8 cellular contexts compared by ENCODE assay signal in the genomic region with DNA sequence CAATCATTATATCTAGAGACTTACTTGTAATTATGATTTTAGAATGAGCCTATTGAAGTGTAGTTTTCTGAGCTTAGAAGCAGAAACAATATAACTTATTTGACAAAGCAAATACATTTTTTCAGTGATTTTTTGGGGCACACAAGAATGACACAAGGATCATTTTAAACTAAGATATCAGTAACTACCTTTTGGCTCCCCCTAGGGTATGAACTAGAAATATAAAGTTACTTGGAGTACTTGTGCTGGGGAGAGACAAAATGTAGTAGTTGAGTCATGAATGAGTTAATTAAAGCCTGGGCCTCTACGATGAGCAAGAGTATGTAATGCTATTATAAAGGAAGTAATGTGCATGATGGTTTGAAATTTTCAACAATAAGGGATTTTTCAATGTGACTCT.
DNase-seq lines count a peak whose midpoint lies in the region; ATAC-seq lines count a peak whose summit lies in the region.

No MANE protein-coding gene starts in this region.

- H3K23ac ChIP-seq in mesenchymal stem cell (ENCODE audit: low read length in 2 of 2): no peak overlapping the region

- no peak overlapping the region for H4K8ac ChIP-seq in mesenchymal stem cell (ENCODE audit: low read length)

- no peak overlapping the region for H3K4me2 ChIP-seq in mesenchymal stem cell (ENCODE audit: low read length, poor library complexity, severe bottlenecking)

- H2BK120ac ChIP-seq in mesenchymal stem cell (ENCODE audit: low read depth, low read length): no peak overlapping the region

- no peak overlapping the region for H2BK12ac ChIP-seq in mesenchymal stem cell (ENCODE audit: low read length in 2 of 2)

- H3K27me3 ChIP-seq in mesenchymal stem cell (ENCODE audit: control insufficient read depth in 1 of 2, insufficient read depth in 1 of 2, low read length in 2 of 2): no peaks in the 10 kb centered on the region

- H3K4me3 ChIP-seq in mesenchymal stem cell (ENCODE audit: insufficient read depth in 1 of 2, low read depth in 1 of 2, low read length in 2 of 2): no peak overlapping the region

- no peaks in the 10 kb centered on the region for H3K9me3 ChIP-seq in mesenchymal stem cell (ENCODE audit: control insufficient read depth, low read length)

- no peak overlapping the region for H2AK5ac ChIP-seq in mesenchymal stem cell (ENCODE audit: low read length, severe bottlenecking)

- H3K9me3 Mint-ChIP-seq in activated T-helper 17 cell treated with anti-CD3 and anti-CD28 coated beads, Interleukin-2, amount 50 U/mL, for 72 hours: no peaks in the 10 kb centered on the region

- H3K14ac ChIP-seq in mesenchymal stem cell (ENCODE audit: low read length in 2 of 2): no peak overlapping the region

- H4K91ac ChIP-seq in mesenchymal stem cell (ENCODE audit: low read length): no peak overlapping the region

- H2AFZ ChIP-seq in mesenchymal stem cell (ENCODE audit: low read depth, low read length): no peak overlapping the region

- H3K4me3 Mint-ChIP-seq in activated T-helper 17 cell treated with anti-CD3 and anti-CD28 coated beads, Interleukin-2, amount 50 U/mL, for 72 hours: no peak overlapping the region

- no peak overlapping the region for H3K4ac ChIP-seq in mesenchymal stem cell (ENCODE audit: low read depth in 1 of 2, low read length in 2 of 2)

- H3K18ac ChIP-seq in mesenchymal stem cell (ENCODE audit: low read depth in 1 of 2, low read length in 2 of 2): no peak overlapping the region

- no peaks in the 10 kb centered on the region for H3K4me1 Mint-ChIP-seq in activated T-helper 17 cell treated with anti-CD3 and anti-CD28 coated beads, Interleukin-2, amount 50 U/mL, for 72 hours

- no peak overlapping the region for H3K27ac ChIP-seq in mesenchymal stem cell (ENCODE audit: low read length, poor library complexity, severe bottlenecking)

- 40% methylated on average over 1 of the region's 1 CpG for WGBS in mesenchymal stem cell

- no peaks in the 10 kb centered on the region for H3K27me3 Mint-ChIP-seq in activated T-helper 17 cell treated with anti-CD3 and anti-CD28 coated beads, Interleukin-2, amount 50 U/mL, for 72 hours

- no peaks in the 10 kb centered on the region for H3K79me1 ChIP-seq in mesenchymal stem cell (replicated peaks; ENCODE audit: low read length, poor library complexity, severe bottlenecking)

- no peaks in the 10 kb centered on the region for H3K36me3 ChIP-seq in mesenchymal stem cell (ENCODE audit: control insufficient read depth in 1 of 2, insufficient read depth in 2 of 2, low read depth in 1 of 2, low read length in 2 of 2)

- H3K27ac Mint-ChIP-seq in activated T-helper 17 cell treated with anti-CD3 and anti-CD28 coated beads, Interleukin-2, amount 50 U/mL, for 72 hours: no peak overlapping the region

- no peak overlapping the region for H2BK15ac ChIP-seq in mesenchymal stem cell (ENCODE audit: low read depth, poor library complexity, severe bottlenecking)

- peaks cover 2% of the 10 kb centered on the region for H3K4me1 ChIP-seq in mesenchymal stem cell (ENCODE audit: control insufficient read depth, insufficient read depth, low read depth, low read length)

- H3K9ac ChIP-seq in mesenchymal stem cell (ENCODE audit: low read length): no peak overlapping the region

- DNase-seq in HT-29 (ENCODE audit: low spot score): peak; percentile 30
- DNase-seq in mesenchymal stem cell: peak; percentile 29
- no peak for DNase-seq in NCI-H128 (lab: John Stamatoyannopoulos, UW; ENCODE audit: unreplicated experiment)
- DNase-seq in activated CD4-positive, CD25-positive, alpha-beta regulatory T cell treated with anti-CD3 and anti-CD28 coated beads, Interleukin-2, amount 50 U/mL, for 72 hours: no peak
- no peak for DNase-seq in activated gamma-delta T cell treated with Interleukin-2 at 50 U/mL for 16 hours

- H3K36me3 Mint-ChIP-seq in activated T-helper 17 cell treated with anti-CD3 and anti-CD28 coated beads, Interleukin-2, amount 50 U/mL, for 72 hours (ENCODE audit: low read depth): no peaks in the 10 kb centered on the region

- ATAC-seq in GM18498 (IDR thresholded peaks at IDR 0.05; ENCODE audit: unreplicated experiment) (peak; percentile 67), HG03045 (IDR thresholded peaks at IDR 0.05; ENCODE audit: unreplicated experiment) (no peak)
- peak; percentile 37 for ATAC-seq in activated T-helper 17 cell treated with anti-CD3 and anti-CD28 coated beads, Interleukin-2, amount 50 U/mL, for 72 hours (replicated peaks)

- no peak overlapping the region for H2BK5ac ChIP-seq in mesenchymal stem cell (ENCODE audit: low read depth, low read length, poor library complexity, severe bottlenecking)

Comparison
In these comparisons a context has a peak if more than half of its experiments do, and no peak if none do; other contexts are left out.
1. DNase-seq: peak in HT-29 (single experiment) and mesenchymal stem cell (single experiment); none in NCI-H128 (single experiment), activated CD4-positive, CD25-positive, alpha-beta regulatory T cell treated with anti-CD3 and anti-CD28 coated beads, Interleukin-2, amount 50 U/mL, for 72 hours (single experiment) and activated gamma-delta T cell treated with Interleukin-2 at 50 U/mL for 16 hours (single experiment).